Comparison of ENCODE assay signal across 10 cellular contexts in the genomic region with DNA sequence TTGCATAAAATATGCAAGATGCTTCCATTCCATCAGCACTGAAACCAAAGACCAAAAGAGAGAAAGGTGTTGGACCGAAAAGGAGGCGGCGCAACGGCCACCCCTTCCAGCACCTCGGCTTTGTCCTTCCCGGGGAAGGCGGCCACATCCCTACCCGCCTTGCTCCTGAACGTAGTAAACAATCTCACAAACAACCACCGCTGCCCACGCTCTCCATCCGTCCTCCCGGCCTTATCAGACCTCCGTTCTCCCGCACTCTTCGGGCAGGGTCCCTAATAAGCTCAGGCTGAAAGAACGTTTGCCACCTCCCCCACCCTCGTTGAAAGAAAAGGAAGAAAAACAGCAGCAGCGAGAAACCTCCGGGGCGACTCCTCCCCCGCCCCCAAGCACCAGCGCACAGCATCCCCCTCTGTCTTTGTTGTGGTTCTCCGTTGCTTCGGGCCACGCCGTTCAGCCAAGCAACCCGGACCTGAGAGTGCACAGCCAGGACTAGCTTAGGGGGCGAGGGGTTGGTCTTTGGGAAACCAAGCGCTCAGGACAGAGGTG. TPM values are rescaled to one million over a fixed set of nuclear protein-coding genes. Genes with fewer than 3 reads are reported as not detected.
DNase-seq lines count a peak whose midpoint lies in the region; ATAC-seq and TF ChIP-seq lines count a peak whose summit lies in the region.
"Had no signal": no experiment of that assay in that cellular context is flagged by ENCODE, and none has a peak within 500 bp of the region (broad histone marks: within the 10 kb centered on the region; RNA-seq: fewer than 3 reads in every experiment).

No MANE protein-coding gene starts in this region.

- H3K4me1 Mint-ChIP-seq in chondrocyte (ENCODE audit: low read depth), result peaks cover 22% of the 10 kb centered on the region
- H3K4me1 Mint-ChIP-seq in progenitor cell of endocrine pancreas (ENCODE audit: low read depth), result peaks cover 5% of the 10 kb centered on the region

- peaks cover 69% of the 10 kb centered on the region for H3K27me3 ChIP-seq in MG63

- H3K9me3 Mint-ChIP-seq in chondrocyte (ENCODE audit: low read depth) (no peaks in the 10 kb centered on the region), progenitor cell of endocrine pancreas (ENCODE audit: low read depth) (no peaks in the 10 kb centered on the region)

- H3K36me3 Mint-ChIP-seq in chondrocyte (ENCODE audit: low read depth), result peaks cover 8% of the 10 kb centered on the region
- H3K36me3 Mint-ChIP-seq in progenitor cell of endocrine pancreas (ENCODE audit: insufficient read depth), result no peaks in the 10 kb centered on the region

- no peaks in the 10 kb centered on the region for H3K36me3 ChIP-seq in MG63

- H3K4me3 ChIP-seq in MG63, result peak overlapping the region; percentile 40

- H3K27me3 Mint-ChIP-seq in chondrocyte (ENCODE audit: low read depth) (peaks cover 75% of the 10 kb centered on the region), progenitor cell of endocrine pancreas (peaks cover 89% of the 10 kb centered on the region)

- peaks cover 11% of the 10 kb centered on the region for H3K9me3 ChIP-seq in MG63

- no peak for ATAC-seq in GM19455 (IDR thresholded peaks at IDR 0.05; ENCODE audit: unreplicated experiment)
- ATAC-seq in HG02759 (IDR thresholded peaks at IDR 0.05; ENCODE audit: unreplicated experiment), result no peak

- TF ChIP-seq CTCF in chondrocyte (IDR thresholded peaks at IDR 0.05) (no peak), progenitor cell of endocrine pancreas (IDR thresholded peaks at IDR 0.05; ENCODE audit: unreplicated experiment) (no peak)

- H3K4me3 Mint-ChIP-seq in chondrocyte (ENCODE audit: unreplicated experiment) (peak overlapping the region; percentile 55), progenitor cell of endocrine pancreas (ENCODE audit: low read depth) (peak overlapping the region; percentile 55)

- no peak overlapping the region for H3K27ac Mint-ChIP-seq in chondrocyte (ENCODE audit: unreplicated experiment)
- H3K27ac Mint-ChIP-seq in progenitor cell of endocrine pancreas, result peak overlapping the region; percentile 42

- peak; percentile 35 for DNase-seq in NCI-H510A (lab: John Stamatoyannopoulos, UW)
- no peak for DNase-seq in NCI-H510A treated with DMSO at 0.1 percent for 48 hours (lab: John Stamatoyannopoulos, UW)
- DNase-seq in MG63, result no peak
- no peak for DNase-seq in chondrocyte (ENCODE audit: low spot score)
- DNase-seq in progenitor cell of endocrine pancreas (ENCODE audit: low spot score, unreplicated experiment), result no peak
- DNase-seq in NAMALWA (ENCODE audit: low spot score), result no peak
- DNase-seq: activated effector memory CD4-positive, alpha-beta T cell treated with Interleukin-2 at 50 U/mL for 16 hours had no signal

RNA-seq across cellular contexts. Expression of gene EVX2, which starts 4.4 kb away (rescaled TPM):
- not detected in 2 replicates for total RNA-seq in MG63 (2014; rRNA removed; shearing (Covaris generic); ENCODE audit: low replicate concordance)
- total RNA-seq in chondrocyte, result not detected in 3 replicates
- total RNA-seq in progenitor cell of endocrine pancreas, result not detected in 2 replicates
- total RNA-seq: Right ventricle myocardium superior had no signal

RNA-seq across cellular contexts. Expression of gene HOXD13, which starts 13.2 kb away (rescaled TPM):
- total RNA-seq in MG63 (2014; rRNA removed; shearing (Covaris generic); ENCODE audit: low replicate concordance), result 3.4 and 5.4 TPM in 2 replicates
- not detected in 3 replicates for total RNA-seq in chondrocyte
- not detected in 2 replicates for total RNA-seq in progenitor cell of endocrine pancreas
- total RNA-seq: Right ventricle myocardium superior had no signal

RNA-seq across cellular contexts. Expression of gene HOXD12, which starts 20.2 kb away (rescaled TPM):
- total RNA-seq in MG63 (2014; rRNA removed; shearing (Covaris generic); ENCODE audit: low replicate concordance), result not detected in 2 replicates
- total RNA-seq in chondrocyte (not detected in 3 replicates), progenitor cell of endocrine pancreas (not detected in 2 replicates)
- total RNA-seq: Right ventricle myocardium superior had no signal

RNA-seq across cellular contexts. Expression of gene HOXD11, which starts 27.7 kb away (rescaled TPM):
- total RNA-seq in MG63 (2014; rRNA removed; shearing (Covaris generic); ENCODE audit: low replicate concordance), result 3.6 and 9.7 TPM in 2 replicates
- total RNA-seq in chondrocyte (not detected in 3 replicates), progenitor cell of endocrine pancreas (not detected in 2 replicates)
- total RNA-seq: Right ventricle myocardium superior had no signal

RNA-seq across cellular contexts. Expression of gene HOXD10, which starts 37.2 kb away (rescaled TPM):
- total RNA-seq in MG63 (2014; rRNA removed; shearing (Covaris generic); ENCODE audit: low replicate concordance), result 3.8 and 4.8 TPM in 2 replicates
- total RNA-seq in chondrocyte (not detected in 3 replicates), progenitor cell of endocrine pancreas (not detected in 2 replicates)
- total RNA-seq: Right ventricle myocardium superior had no signal
